ENCODE assay signal across 10 cellular contexts in the genomic region with DNA sequence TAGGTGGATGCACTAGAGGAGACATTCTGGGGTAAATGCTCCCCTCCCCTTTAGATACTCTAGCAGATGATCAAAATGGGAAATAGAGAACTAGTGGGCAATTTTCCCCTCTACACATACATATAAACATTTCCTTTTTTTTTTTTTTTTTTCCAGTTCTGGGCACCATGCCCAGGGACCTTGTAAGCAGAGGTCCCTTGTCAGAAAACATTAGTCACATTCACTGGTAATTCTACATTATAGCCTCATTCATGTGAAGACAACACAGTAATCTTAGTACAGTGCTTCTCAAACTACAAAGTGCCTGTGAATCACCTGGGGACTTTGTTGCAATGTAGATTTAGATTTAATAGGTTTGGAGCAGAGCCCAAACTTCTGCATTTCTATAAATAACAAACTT.
A peak's percentile ranks its signal among the peaks of the same experiment; 100 is the strongest.
DNase-seq lines count a peak whose midpoint lies in the region; ATAC-seq, FAIRE-seq and TF ChIP-seq lines count a peak whose summit lies in the region.
"Had no signal": no experiment of that assay in that cellular context is flagged by ENCODE, and none has a peak within 500 bp of the region (broad histone marks: within the 10 kb centered on the region; RNA-seq: fewer than 3 reads in every experiment).

No MANE protein-coding gene starts in this region.

- no peaks in the 10 kb centered on the region for H3K9me3 ChIP-seq in breast epithelium
- no peaks in the 10 kb centered on the region for H3K9me3 ChIP-seq in PC-3 (ENCODE audit: low read length)

- H3K4me1 ChIP-seq in breast epithelium (no peaks in the 10 kb centered on the region), PC-3 (ENCODE audit: insufficient read depth, low read length) (peaks cover 28% of the 10 kb centered on the region)

- H3K4me1 Mint-ChIP-seq in MCF 10A (ENCODE audit: insufficient read depth, unreplicated experiment), result peaks cover 14% of the 10 kb centered on the region
- no peaks in the 10 kb centered on the region for H3K4me1 Mint-ChIP-seq in activated naive CD4-positive, alpha-beta T cell treated with anti-CD3 and anti-CD28 coated beads, Interleukin-2, amount 10 ng/mL, durations not matched to agents 7 days and 5 days

- no peak for FAIRE-seq in urothelium cell line (lab: Jason Lieb, UNC)

- no peak overlapping the region for H3K27ac ChIP-seq in breast epithelium
- H3K27ac ChIP-seq in PC-3 (ENCODE audit: low read length), result peak overlapping the region; percentile 98

- H2AFZ ChIP-seq in PC-3 (ENCODE audit: low read length), result no peak overlapping the region

- H3K4me3 Mint-ChIP-seq in MCF 10A (ENCODE audit: unreplicated experiment), result no peak overlapping the region
- no peak overlapping the region for H3K4me3 Mint-ChIP-seq in activated naive CD4-positive, alpha-beta T cell treated with anti-CD3 and anti-CD28 coated beads, Interleukin-2, amount 10 ng/mL, durations not matched to agents 7 days and 5 days

- TF ChIP-seq POLR2A in breast epithelium (IDR thresholded peaks at IDR 0.05), result no peak

- peaks cover 13% of the 10 kb centered on the region for H3F3A ChIP-seq in PC-3 (ENCODE audit: low read length, unreplicated experiment)

- no peaks in the 10 kb centered on the region for H3K79me2 ChIP-seq in PC-3 (ENCODE audit: low read length)

- BruUV-seq in MCF 10A (replicated peaks; lab: Mats Ljungman, UMichigan), result no TSS peak
- no TSS peak for BruUV-seq in PC-3 (replicated peaks; lab: Mats Ljungman, UMichigan)

- peaks cover 17% of the 10 kb centered on the region; the same call in 1 of the 2 replicates for H4K20me1 ChIP-seq in PC-3 (ENCODE audit: low read length)

- peaks cover 43% of the 10 kb centered on the region for H3K36me3 Mint-ChIP-seq in MCF 10A (ENCODE audit: insufficient read depth, unreplicated experiment)
- H3K36me3 Mint-ChIP-seq in activated naive CD4-positive, alpha-beta T cell treated with anti-CD3 and anti-CD28 coated beads, Interleukin-2, amount 10 ng/mL, durations not matched to agents 7 days and 5 days, result peaks cover 42% of the 10 kb centered on the region

- H3K27ac Mint-ChIP-seq in MCF 10A (ENCODE audit: low read depth, unreplicated experiment), result no peak overlapping the region
- no peak overlapping the region for H3K27ac Mint-ChIP-seq in activated naive CD4-positive, alpha-beta T cell treated with anti-CD3 and anti-CD28 coated beads, Interleukin-2, amount 10 ng/mL, durations not matched to agents 7 days and 5 days

- peak; percentile 75 for ATAC-seq in PC-3
- no peak for ATAC-seq in GM21381 (IDR thresholded peaks at IDR 0.05; ENCODE audit: unreplicated experiment)

- no peaks in the 10 kb centered on the region for H3K9me2 ChIP-seq in PC-3 (replicated peaks; ENCODE audit: low read length)

- H3K36me3 ChIP-seq in breast epithelium (no peaks in the 10 kb centered on the region), PC-3 (ENCODE audit: low read depth, low read length) (peaks cover 31% of the 10 kb centered on the region)

- no peaks in the 10 kb centered on the region for H3K27me3 ChIP-seq in breast epithelium
- H3K27me3 ChIP-seq in PC-3 (ENCODE audit: low read length), result no peaks in the 10 kb centered on the region

- no peaks in the 10 kb centered on the region for H3K9me3 Mint-ChIP-seq in MCF 10A (ENCODE audit: unreplicated experiment)
- no peaks in the 10 kb centered on the region for H3K9me3 Mint-ChIP-seq in activated naive CD4-positive, alpha-beta T cell treated with anti-CD3 and anti-CD28 coated beads, Interleukin-2, amount 10 ng/mL, durations not matched to agents 7 days and 5 days

- no peaks in the 10 kb centered on the region for H3K27me3 Mint-ChIP-seq in MCF 10A (ENCODE audit: insufficient read depth, unreplicated experiment)
- no peaks in the 10 kb centered on the region for H3K27me3 Mint-ChIP-seq in activated naive CD4-positive, alpha-beta T cell treated with anti-CD3 and anti-CD28 coated beads, Interleukin-2, amount 10 ng/mL, durations not matched to agents 7 days and 5 days

- H3K4me3 ChIP-seq in breast epithelium, result no peak overlapping the region
- H3K4me3 ChIP-seq in PC-3 (ENCODE audit: low read length), result 0 out of 2 replicates have a peak overlapping the region, but pooled peaks have one; percentile 34
- no peak overlapping the region for H3K4me3 ChIP-seq in fibroblast of pulmonary artery (replicated peaks; ENCODE audit: low read depth, low read length)

- peak; percentile 62 for DNase-seq in MCF 10A (ENCODE audit: unreplicated experiment)
- no peak for DNase-seq in breast epithelium (ENCODE audit: low spot score in 2 of 2)
- DNase-seq in PC-3, result peak; percentile 83
- peak; percentile 84 for DNase-seq in fibroblast of pulmonary artery (ENCODE audit: low read depth)
- peak; percentile 9 for DNase-seq in urothelium cell line (ENCODE audit: low spot score)
- no peak for DNase-seq in activated CD8-positive, alpha-beta memory T cell treated with anti-CD3 and anti-CD28 coated beads, Interleukin-2, amount 50 U/mL, for 48 hours
- DNase-seq in activated naive CD4-positive, alpha-beta T cell treated with anti-CD3 and anti-CD28 coated beads, Interleukin-2, amount 10 ng/mL, durations not matched to agents 7 days and 5 days, result no peak
- DNase-seq: activated CD4-positive, alpha-beta T cell treated with anti-CD3 and anti-CD28 coated beads for 1 hour; NCI-H526 had no signal

- peak overlapping the region; percentile 74 for H3K4me2 ChIP-seq in PC-3 (ENCODE audit: low read length)

- intact Hi-C loops in MCF 10A (cut with micrococcal nuclease), result loop anchor here (10.0 kb wide), 1 partner anchor 151 kb away; no protein-coding TSS in a partner anchor
- intact Hi-C loops in breast epithelium (cut with DNase I; ENCODE audit: low total_unique reads), result no loop called here
- intact Hi-C loops in PC-3 (cut with micrococcal nuclease), result loop anchor here (1.0 to 5.0 kb wide), 2 partner anchors 18 to 58 kb away; a partner anchor contains a TSS

- peak overlapping the region; percentile 60 for H3K9ac ChIP-seq in PC-3 (ENCODE audit: low read length)

- TF ChIP-seq CTCF in MCF 10A (IDR thresholded peaks at IDR 0.05; ENCODE audit: unreplicated experiment), result no peak
- no peak for TF ChIP-seq CTCF in breast epithelium (IDR thresholded peaks at IDR 0.05)
- TF ChIP-seq CTCF in PC-3 (conservative IDR thresholded peaks at IDR 0.05; ENCODE audit: low read depth, low read length), result no peak
- no peak for TF ChIP-seq CTCF in fibroblast of pulmonary artery (IDR thresholded peaks at IDR 0.05; ENCODE audit: low read length, missing control alignments)

- CTCF ChIA-PET in MCF 10A (lab: Yijun Ruan, JAX), result no interaction called here
- CTCF ChIA-PET in PC-3 (lab: Charles Lee), result interaction anchor here (1.0 kb wide), 1 partner anchor 234 kb away, joined by 4 read pairs; no protein-coding TSS in a partner anchor
- CTCF ChIA-PET in activated naive CD4-positive, alpha-beta T cell treated with anti-CD3 and anti-CD28 coated beads, Interleukin-2, amount 10 ng/mL, durations not matched to agents 7 days and 5 days (lab: Charles Lee), result no interaction called here

- POLR2A ChIA-PET in MCF 10A (lab: Yijun Ruan, JAX), result interaction anchor here (0.6 kb wide), 1 partner anchor 164 kb away, joined by 3 read pairs; no protein-coding TSS in a partner anchor
- POLR2A ChIA-PET in PC-3 (lab: Charles Lee; ENCODE audit: unreplicated experiment), result no interaction called here

Comparison
In these comparisons a context has a peak if more than half of its experiments do, and no peak if none do; other contexts are left out.
1. DNase-seq: peak in MCF 10A (single experiment), PC-3 (single experiment), fibroblast of pulmonary artery (single experiment) and urothelium cell line (single experiment); none in breast epithelium (0 of 2), activated CD8-positive, alpha-beta memory T cell treated with anti-CD3 and anti-CD28 coated beads, Interleukin-2, amount 50 U/mL, for 48 hours (single experiment) and activated naive CD4-positive, alpha-beta T cell treated with anti-CD3 and anti-CD28 coated beads, Interleukin-2, amount 10 ng/mL, durations not matched to agents 7 days and 5 days (single experiment).